In the genomic region with DNA sequence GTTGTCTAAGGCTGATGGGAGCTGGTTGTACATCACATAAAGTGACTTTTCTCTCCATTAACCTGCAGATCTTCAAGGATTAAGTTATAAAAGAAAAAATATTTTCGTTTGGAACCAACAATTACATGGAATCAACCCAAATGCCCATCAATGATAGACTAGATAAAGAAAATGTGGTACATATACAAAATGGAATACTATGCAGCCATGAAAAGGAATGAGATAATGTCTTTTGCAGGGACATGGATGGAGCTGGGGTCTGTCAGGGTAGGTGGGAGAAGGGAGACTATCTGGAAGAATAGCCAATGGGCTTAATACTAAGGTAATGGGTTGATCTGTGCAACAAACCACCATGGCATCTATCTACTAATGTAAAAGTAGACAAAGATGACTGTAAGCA, we compare ENCODE assay signal across 9 cellular contexts.
"Had no signal": no experiment of that assay in that cellular context is flagged by ENCODE, and none has a peak within 500 bp of the region (broad histone marks: within the 10 kb centered on the region; RNA-seq: fewer than 3 reads in every experiment).

No MANE protein-coding gene starts in this region.

- H3K9ac ChIP-seq: GM23248 had no signal

- H3K4me3 Mint-ChIP-seq: H9, HFFc6, IgD-negative memory B cell had no signal

- H3K4me1 Mint-ChIP-seq: H9, IgD-negative memory B cell had no signal

- ATAC-seq: HepG2 had no signal

- H3K27ac ChIP-seq: GM23248, HL-60 had no signal

- H3K36me3 Mint-ChIP-seq: IgD-negative memory B cell had no signal

- H3K27ac Mint-ChIP-seq: H9, HFFc6, IgD-negative memory B cell had no signal

- H3K27me3 Mint-ChIP-seq: IgD-negative memory B cell had no signal

- H3K9me3 Mint-ChIP-seq: HFFc6 had no signal

- DNase-seq: GM23248, GOT3, H9, HCEC 1CT, HFFc6, KBM-7 had no signal

- H3K4me3 ChIP-seq: GM23248 had no signal
